In genomic region chr20:20664795-20665194, GRCh38 we compare ENCODE assay signal across 8 cellular contexts. TPM values are rescaled to one million over a fixed set of nuclear protein-coding genes. Genes with fewer than 3 reads are reported as not detected.
DNase-seq lines count a peak whose midpoint lies in the region; ATAC-seq and TF ChIP-seq lines count a peak whose summit lies in the region.

No MANE protein-coding gene starts in this region.

- intact Hi-C loops in activated naive CD4-positive, alpha-beta T cell treated with anti-CD3 and anti-CD28 coated beads for 36 hours (cut with micrococcal nuclease) = loop anchor here (1.0 to 2.0 kb wide), 2 partner anchors 48 to 161 kb away; partner anchors contain the start of gene RALGAPA2
- intact Hi-C loops in MCF 10A (cut with micrococcal nuclease) = loop anchor here (1.0 kb wide), 1 partner anchor 161 kb away; no protein-coding TSS in a partner anchor

- H3K27me3 Mint-ChIP-seq in activated naive CD4-positive, alpha-beta T cell treated with anti-CD3 and anti-CD28 coated beads for 36 hours (ENCODE audit: low read depth) = no peaks in the 10 kb centered on the region
- H3K27me3 Mint-ChIP-seq in MCF 10A (ENCODE audit: insufficient read depth, unreplicated experiment) = no peaks in the 10 kb centered on the region

- no peaks in the 10 kb centered on the region for H3K9me3 Mint-ChIP-seq in activated naive CD4-positive, alpha-beta T cell treated with anti-CD3 and anti-CD28 coated beads for 36 hours
- no peaks in the 10 kb centered on the region for H3K9me3 Mint-ChIP-seq in MCF 10A (ENCODE audit: unreplicated experiment)

- POLR2A ChIA-PET in MCF 10A (lab: Yijun Ruan, JAX) = interaction anchor here (0.8 to 3.1 kb wide), 2 partner anchors 92 to 160 kb away, joined by 3 to 15 read pairs; no protein-coding TSS in a partner anchor

- BruUV-seq in MCF 10A (replicated peaks; lab: Mats Ljungman, UMichigan) = no TSS peak

- no peaks in the 10 kb centered on the region for H3K36me3 Mint-ChIP-seq in activated naive CD4-positive, alpha-beta T cell treated with anti-CD3 and anti-CD28 coated beads for 36 hours (ENCODE audit: low read depth)
- peaks cover 6% of the 10 kb centered on the region for H3K36me3 Mint-ChIP-seq in MCF 10A (ENCODE audit: insufficient read depth, unreplicated experiment)

- CTCF ChIA-PET in activated naive CD4-positive, alpha-beta T cell treated with anti-CD3 and anti-CD28 coated beads for 36 hours (lab: Charles Lee) = interaction anchor here (0.5 to 3.2 kb wide), 5 partner anchors 16 to 213 kb away, joined by 3 to 18 read pairs (median 4); no protein-coding TSS in a partner anchor
- CTCF ChIA-PET in MCF 10A (lab: Yijun Ruan, JAX) = interaction anchor here (0.6 to 15.6 kb wide), 36 partner anchors 9 to 972 kb away, joined by 3 to 373 read pairs (median 4); partner anchors contain the start of gene KIZ

- ATAC-seq in HG02973 (IDR thresholded peaks at IDR 0.05; ENCODE audit: unreplicated experiment) = peak; percentile 46
- ATAC-seq in GM21529 (IDR thresholded peaks at IDR 0.05; ENCODE audit: unreplicated experiment) = no peak

- no peak overlapping the region for H3K27ac Mint-ChIP-seq in activated naive CD4-positive, alpha-beta T cell treated with anti-CD3 and anti-CD28 coated beads for 36 hours
- H3K27ac Mint-ChIP-seq in MCF 10A (ENCODE audit: low read depth, unreplicated experiment) = no peak overlapping the region

- TF ChIP-seq CTCF in MCF 10A (IDR thresholded peaks at IDR 0.05; ENCODE audit: unreplicated experiment) = peak; percentile 75

- H3K4me3 Mint-ChIP-seq in activated naive CD4-positive, alpha-beta T cell treated with anti-CD3 and anti-CD28 coated beads for 36 hours = no peak overlapping the region
- H3K4me3 Mint-ChIP-seq in MCF 10A (ENCODE audit: unreplicated experiment) = no peak overlapping the region

- peaks cover 24% of the 10 kb centered on the region for H3K4me1 Mint-ChIP-seq in activated naive CD4-positive, alpha-beta T cell treated with anti-CD3 and anti-CD28 coated beads for 36 hours (ENCODE audit: low read depth)
- no peaks in the 10 kb centered on the region for H3K4me1 Mint-ChIP-seq in MCF 10A (ENCODE audit: insufficient read depth, unreplicated experiment)

- DNase-seq in activated naive CD4-positive, alpha-beta T cell treated with anti-CD3 and anti-CD28 coated beads for 36 hours = peak; percentile 22
- DNase-seq in activated naive CD4-positive, alpha-beta T cell (lab: John Stamatoyannopoulos, UW) = no peak
- DNase-seq in NCI-H526 treated with DMSO at 0.1 percent for 48 hours (lab: John Stamatoyannopoulos, UW) = peak; percentile 38
- DNase-seq in MCF 10A (ENCODE audit: unreplicated experiment) = peak; percentile 51
- peak; percentile 66 for DNase-seq in left kidney (ENCODE audit: low read depth, low spot score)
- no peak for DNase-seq in foreskin melanocyte

RNA-seq across cellular contexts. Expression of gene RALGAPA2, which starts 47.6 kb away (rescaled TPM):
- total RNA-seq in activated naive CD4-positive, alpha-beta T cell treated with anti-CD3 and anti-CD28 coated beads for 36 hours = 10 to 100 TPM; 13.6 to 13.7 TPM
- total RNA-seq in MCF 10A (2022) = 9.8 and 12.1 TPM in 2 replicates

Comparison
In these comparisons a context has a peak if more than half of its experiments do, and no peak if none do; other contexts are left out.
1. DNase-seq: peak in activated naive CD4-positive, alpha-beta T cell treated with anti-CD3 and anti-CD28 coated beads for 36 hours (single experiment), NCI-H526 treated with DMSO at 0.1 percent for 48 hours (single experiment), MCF 10A (single experiment) and left kidney (single experiment); none in activated naive CD4-positive, alpha-beta T cell (0 of 4) and foreskin melanocyte (single experiment).